ENCODE assay signal across 19 cellular contexts in genomic region chr14:55383039-55383438, GRCh38. TPM values are rescaled to one million over a fixed set of nuclear protein-coding genes. Genes with fewer than 3 reads are reported as not detected.
DNase-seq lines count a peak whose midpoint lies in the region; ATAC-seq and TF ChIP-seq lines count a peak whose summit lies in the region.
"Had no signal": no experiment of that assay in that cellular context is flagged by ENCODE, and none has a peak within 500 bp of the region (broad histone marks: within the 10 kb centered on the region; RNA-seq: fewer than 3 reads in every experiment).

No MANE protein-coding gene starts in this region.

- H3K27ac ChIP-seq in gastrocnemius medialis (peak overlapping the region; percentile 83 to 90 (median 88)), right lobe of liver (no peak overlapping the region)
- H3K27ac ChIP-seq: BLaER1, pancreas, SK-N-MC had no signal

- peak overlapping the region; percentile 81 for H3K27ac Mint-ChIP-seq in activated T-helper 17 cell treated with anti-CD3 and anti-CD28 coated beads, Interleukin-2, amount 50 U/mL, for 72 hours
- H3K27ac Mint-ChIP-seq: activated T-cell treated with anti-CD3 and anti-CD28 coated beads, Interleukin-2, amount 50 U/mL, for 72 hours; effector memory CD8-positive, alpha-beta T cell had no signal

- TF ChIP-seq CTCF in gastrocnemius medialis (IDR thresholded peaks at IDR 0.05 in 4 of 5, conservative IDR thresholded peaks at IDR 0.05 in 1 of 5) (no peak), right lobe of liver (IDR thresholded peaks at IDR 0.05) (no peak)

- H3K9me3 Mint-ChIP-seq in activated T-helper 17 cell treated with anti-CD3 and anti-CD28 coated beads, Interleukin-2, amount 50 U/mL, for 72 hours = no peaks in the 10 kb centered on the region
- H3K9me3 Mint-ChIP-seq: activated T-cell treated with anti-CD3 and anti-CD28 coated beads, Interleukin-2, amount 50 U/mL, for 72 hours; effector memory CD8-positive, alpha-beta T cell had no signal

- H3K4me3 Mint-ChIP-seq in activated T-helper 17 cell treated with anti-CD3 and anti-CD28 coated beads, Interleukin-2, amount 50 U/mL, for 72 hours = no peak overlapping the region
- H3K4me3 Mint-ChIP-seq: activated T-cell treated with anti-CD3 and anti-CD28 coated beads, Interleukin-2, amount 50 U/mL, for 72 hours; effector memory CD8-positive, alpha-beta T cell had no signal

- ATAC-seq in activated T-helper 17 cell treated with anti-CD3 and anti-CD28 coated beads, Interleukin-2, amount 50 U/mL, for 72 hours (replicated peaks) = no peak
- ATAC-seq in Right ventricle myocardium superior (ENCODE audit: poor library complexity) (peak; percentile 88), gastrocnemius medialis (peak; percentile 54 to 61), right lobe of liver (no peak), GM19397 (IDR thresholded peaks at IDR 0.05; ENCODE audit: unreplicated experiment) (no peak)
- ATAC-seq: activated T-cell treated with anti-CD3 and anti-CD28 coated beads, Interleukin-2, amount 50 U/mL, for 72 hours; effector memory CD8-positive, alpha-beta T cell; pancreas had no signal

- TF ChIP-seq POLR2A in gastrocnemius medialis (IDR thresholded peaks at IDR 0.05) = peak in 1 of 2 donors; percentile 20
- no peak for TF ChIP-seq POLR2A in right lobe of liver (IDR thresholded peaks at IDR 0.05)

- intact Hi-C loops in Right ventricle myocardium superior (cut with DNase I) (no loop called here), gastrocnemius medialis (cut with DNase I; ENCODE audit: low total_unique reads) (no loop called here), right lobe of liver (cut with DNase I) (no loop called here)

- no peaks in the 10 kb centered on the region for H3K27me3 Mint-ChIP-seq in activated T-helper 17 cell treated with anti-CD3 and anti-CD28 coated beads, Interleukin-2, amount 50 U/mL, for 72 hours
- H3K27me3 Mint-ChIP-seq: effector memory CD8-positive, alpha-beta T cell had no signal

- peaks cover 32 to 33% of the 10 kb centered on the region in 2 donors for H3K4me1 ChIP-seq in gastrocnemius medialis
- H3K4me1 ChIP-seq in right lobe of liver = no peaks in the 10 kb centered on the region
- H3K4me1 ChIP-seq: BLaER1, pancreas had no signal

- peaks cover 0 to 52% of the 10 kb centered on the region in 2 donors for H3K36me3 ChIP-seq in gastrocnemius medialis
- peaks cover 0 to 41% (median 11%) of the 10 kb centered on the region in 4 donors for H3K36me3 ChIP-seq in right lobe of liver

- in situ Hi-C loops in gastrocnemius medialis (cut with MboI; ENCODE audit: low sequenced_read_pairs in 4 of 4) = no loop called here

- H3K4me1 Mint-ChIP-seq in activated T-helper 17 cell treated with anti-CD3 and anti-CD28 coated beads, Interleukin-2, amount 50 U/mL, for 72 hours = peaks cover 29% of the 10 kb centered on the region

- H3K36me3 Mint-ChIP-seq in activated T-helper 17 cell treated with anti-CD3 and anti-CD28 coated beads, Interleukin-2, amount 50 U/mL, for 72 hours (ENCODE audit: low read depth) = peaks cover 85% of the 10 kb centered on the region

- WGBS in right lobe of liver (ENCODE audit: insufficient coverage, low coverage, low lambda C conversion rate, missing lambda C conversion rate) = 77% methylated on average over 8 of the region's 9 CpGs

- H3K27me3 ChIP-seq in gastrocnemius medialis = no peaks in the 10 kb centered on the region
- H3K27me3 ChIP-seq in right lobe of liver = no peaks in the 10 kb centered on the region
- H3K27me3 ChIP-seq: BLaER1, pancreas had no signal

- peak overlapping the region in 3 of 4 donors; percentile 6 to 44 (median 18) for H3K4me3 ChIP-seq in gastrocnemius medialis
- no peak overlapping the region for H3K4me3 ChIP-seq in right lobe of liver
- H3K4me3 ChIP-seq: BLaER1, pancreas, SK-N-MC had no signal

- DNase-seq in HCEC 1CT (peak; percentile 23), Right ventricle myocardium superior (no peak), gastrocnemius medialis (peak; percentile 33 to 74), anterior cingulate cortex (lab: John Stamatoyannopoulos, UW) (no peak), SW 1271 (lab: John Stamatoyannopoulos, UW) (no peak), right lobe of liver (no peak)
- DNase-seq: activated CD4-positive, alpha-beta T cell treated with anti-CD3 and anti-CD28 coated beads, Interleukin-2, amount 50 U/mL, for 4 hours; activated T-cell treated with anti-CD3 and anti-CD28 coated beads, Interleukin-2, amount 50 U/mL, for 72 hours; DMS153; effector memory CD8-positive, alpha-beta T cell; NCI-H1105; NK-92 treated with Interleukin-12 subunit alpha and Interleukin-12 subunit beta, amount 100 ng/mL, for 24 hours; pancreas had no signal

- H3K9me3 ChIP-seq in gastrocnemius medialis (no peaks in the 10 kb centered on the region), right lobe of liver (no peaks in the 10 kb centered on the region)
- H3K9me3 ChIP-seq: BLaER1, pancreas had no signal

RNA-seq across cellular contexts. Expression of gene ATG14, which starts 28.6 kb away (rescaled TPM):
- total RNA-seq in activated T-helper 17 cell treated with anti-CD3 and anti-CD28 coated beads, Interleukin-2, amount 50 U/mL, for 72 hours = 1 to 10 TPM; 6.2 to 8.0 TPM
- total RNA-seq in Right ventricle myocardium superior = 12.3 TPM
- total RNA-seq in gastrocnemius medialis = 10 to 100 TPM; 12.6 to 20.0 (median 15.6) TPM
- 1 to 10 TPM; 4.0 to 4.7 (median 4.2) TPM for total RNA-seq in right lobe of liver

RNA-seq across cellular contexts. Expression of gene TBPL2, which starts 57.4 kb away (rescaled TPM):
- total RNA-seq in activated T-helper 17 cell treated with anti-CD3 and anti-CD28 coated beads, Interleukin-2, amount 50 U/mL, for 72 hours = not detected
- total RNA-seq in Right ventricle myocardium superior (not detected), gastrocnemius medialis (not detected), right lobe of liver (not detected)
- total RNA-seq: activated T-cell treated with anti-CD3 and anti-CD28 coated beads, Interleukin-2, amount 50 U/mL, for 72 hours; H1; mononuclear cell; pancreas had no signal

Comparison
In these comparisons a context has a peak if more than half of its experiments do, and no peak if none do; other contexts are left out.
1. DNase-seq: peak in HCEC 1CT (single experiment) and gastrocnemius medialis (2 of 2); none in Right ventricle myocardium superior (single experiment), anterior cingulate cortex (0 of 58), SW 1271 (0 of 2) and right lobe of liver (0 of 3).
2. ATAC-seq: peak in Right ventricle myocardium superior (single experiment) and gastrocnemius medialis (2 of 2); none in activated T-helper 17 cell treated with anti-CD3 and anti-CD28 coated beads, Interleukin-2, amount 50 U/mL, for 72 hours (single experiment), right lobe of liver (0 of 4) and GM19397 (single experiment).
3. H3K27ac ChIP-seq: peak in gastrocnemius medialis (4 of 4); none in right lobe of liver (0 of 3).
4. H3K4me3 ChIP-seq: peak in gastrocnemius medialis (3 of 4); none in right lobe of liver (0 of 3).